ENCODE assay signal across 19 cellular contexts in the genomic region with DNA sequence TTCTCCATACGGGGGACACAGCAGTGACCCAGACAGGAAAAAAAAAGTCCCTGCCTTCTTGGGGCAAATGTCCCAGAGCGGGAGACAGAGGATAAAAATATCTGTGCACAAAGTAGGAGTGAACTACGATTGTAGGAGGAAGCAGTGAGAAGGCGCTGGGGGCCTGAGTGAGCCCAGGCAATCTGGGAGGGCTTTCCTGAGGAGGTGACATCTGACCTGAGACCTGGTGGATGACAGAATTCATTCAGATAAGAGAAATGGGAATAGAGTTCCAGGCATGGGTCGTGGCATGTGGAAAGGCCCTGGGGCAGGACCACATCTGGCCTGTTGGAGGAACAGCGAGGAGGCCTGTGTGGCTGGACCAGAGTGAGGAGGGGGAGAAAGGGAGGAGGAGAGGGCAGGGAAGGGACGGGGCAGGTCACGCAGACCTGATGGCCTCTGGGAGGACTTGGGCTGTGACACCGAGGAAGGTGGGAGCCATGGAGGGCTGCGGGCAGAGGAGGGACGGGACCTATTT.
"Had no signal": no experiment of that assay in that cellular context is flagged by ENCODE, and none has a peak within 500 bp of the region (broad histone marks: within the 10 kb centered on the region; RNA-seq: fewer than 3 reads in every experiment).

No MANE protein-coding gene starts in this region.

- H3K9me3 Mint-ChIP-seq: memory B cell; natural killer cell; stimulated activated effector memory CD8-positive, alpha-beta T cell treated with anti-CD3 and anti-CD28 coated beads, Interleukin-12 subunit alpha, Interleukin-12 subunit beta, amount 100 ng/mL, for 72 hours; type B pancreatic cell had no signal

- H3K4me3 Mint-ChIP-seq: immature natural killer cell; memory B cell; natural killer cell; stimulated activated effector memory CD8-positive, alpha-beta T cell treated with anti-CD3 and anti-CD28 coated beads, Interleukin-12 subunit alpha, Interleukin-12 subunit beta, amount 100 ng/mL, for 72 hours; type B pancreatic cell had no signal

- H3K4me3 ChIP-seq: lung, prostate gland, right atrium auricular region, sigmoid colon, stomach, thyroid gland had no signal

- H3K4me1 ChIP-seq: parathyroid adenoma, prostate gland, right atrium auricular region, sigmoid colon, stomach, thyroid gland had no signal

- H3K36me3 Mint-ChIP-seq: immature natural killer cell; memory B cell; natural killer cell; stimulated activated effector memory CD8-positive, alpha-beta T cell treated with anti-CD3 and anti-CD28 coated beads, Interleukin-12 subunit alpha, Interleukin-12 subunit beta, amount 100 ng/mL, for 72 hours; type B pancreatic cell had no signal

- H3K79me2 ChIP-seq: parathyroid adenoma had no signal

- H3K9ac ChIP-seq: parathyroid adenoma had no signal

- H2AFZ ChIP-seq: parathyroid adenoma had no signal

- DNase-seq: cortex of kidney; hypothalamus; immature natural killer cell; islet precursor cell; natural killer cell; sigmoid colon; stimulated activated CD4-positive, alpha-beta T cell treated with anti-CD3 and anti-CD28 coated beads, Interleukin-2, amount 100 ng/mL, for 24 hours; stimulated activated CD4-positive, alpha-beta T cell treated with anti-CD3 and anti-CD28 coated beads, Interleukin-4, amount 100 ng/mL, for 24 hours; stimulated activated naive CD4-positive, alpha-beta T cell treated with Interleukin-2 at 50 U/mL for 16 hours; stomach; thyroid gland had no signal

- H3K9me3 ChIP-seq: prostate gland, right atrium auricular region, sigmoid colon, stomach, thyroid gland had no signal

- ATAC-seq: natural killer cell; stimulated activated effector memory CD8-positive, alpha-beta T cell treated with anti-CD3 and anti-CD28 coated beads, Interleukin-12 subunit alpha, Interleukin-12 subunit beta, amount 100 ng/mL, for 72 hours had no signal

- H3K36me3 ChIP-seq: prostate gland, right atrium auricular region, sigmoid colon, stomach, thyroid gland had no signal

- H3K27me3 ChIP-seq: thyroid gland had no signal

- H3K4me1 Mint-ChIP-seq: immature natural killer cell, memory B cell, natural killer cell had no signal

- H3K27ac ChIP-seq: parathyroid adenoma, prostate gland, right atrium auricular region, sigmoid colon, stomach, thyroid gland had no signal

- FAIRE-seq: frontal cortex had no signal

- H3K27ac Mint-ChIP-seq: immature natural killer cell; memory B cell; natural killer cell; stimulated activated effector memory CD8-positive, alpha-beta T cell treated with anti-CD3 and anti-CD28 coated beads, Interleukin-12 subunit alpha, Interleukin-12 subunit beta, amount 100 ng/mL, for 72 hours; type B pancreatic cell had no signal
